Comparison of ENCODE assay signal across 8 cellular contexts in the genomic region with DNA sequence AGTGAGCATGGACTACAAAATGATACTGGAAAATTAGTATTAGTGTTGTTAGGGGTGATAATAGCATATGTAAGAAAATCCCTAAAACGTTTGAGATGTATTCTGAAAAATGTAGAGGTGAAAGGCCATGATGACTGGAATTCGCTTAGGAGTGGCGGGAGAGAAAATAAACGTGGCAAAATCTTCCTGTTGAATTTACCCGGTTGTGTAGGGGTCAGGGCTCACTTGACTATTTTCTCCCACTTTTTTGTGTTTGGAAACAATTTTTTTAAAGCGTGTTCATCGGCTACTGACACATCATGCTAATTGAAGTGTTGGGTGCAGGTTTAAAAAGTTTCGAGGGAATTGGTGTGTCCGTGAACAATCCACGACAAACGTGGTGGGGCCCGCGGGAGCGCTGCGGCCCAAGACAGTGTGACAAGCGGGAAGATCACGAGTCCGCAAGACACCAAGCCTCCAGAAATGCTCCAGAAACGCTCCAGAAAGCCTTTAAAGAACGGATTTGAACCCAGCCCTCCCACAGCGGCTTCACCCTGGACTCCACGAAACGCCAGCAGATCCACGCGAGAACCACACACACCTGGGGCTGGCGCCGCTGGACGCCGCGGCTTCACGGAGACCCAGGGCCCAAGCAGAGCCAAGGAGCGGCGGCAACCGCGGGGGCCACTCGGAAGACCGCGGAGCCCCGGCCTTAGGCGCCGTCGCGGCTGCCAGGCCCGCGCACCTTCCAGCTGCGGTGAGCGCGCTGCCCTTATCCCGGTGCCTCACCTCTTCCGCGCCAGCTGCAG. TPM values are rescaled to one million over a fixed set of nuclear protein-coding genes. Genes with fewer than 3 reads are reported as not detected.
DNase-seq lines count a peak whose midpoint lies in the region; ATAC-seq and TF ChIP-seq lines count a peak whose summit lies in the region.

No MANE protein-coding gene starts in this region.

- ATAC-seq in GM19035 (IDR thresholded peaks at IDR 0.05; ENCODE audit: unreplicated experiment) = peak; percentile 1
- ATAC-seq in stimulated activated naive CD8-positive, alpha-beta T cell treated with anti-CD3 and anti-CD28 coated beads, Interleukin-15, amount 100 ng/mL, for 72 hours = peak; percentile 62

- H3K36me3 Mint-ChIP-seq in brain = peaks cover 25% of the 10 kb centered on the region

- H3K4me3 Mint-ChIP-seq in brain = peak overlapping the region; percentile 95 to 99 (median 96)
- peak overlapping the region; percentile 97 to 98 for H3K4me3 Mint-ChIP-seq in stimulated activated naive CD8-positive, alpha-beta T cell treated with anti-CD3 and anti-CD28 coated beads, Interleukin-15, amount 100 ng/mL, for 72 hours

- DNase-seq in Ammon's horn (ENCODE audit: low spot score) = peak; percentile 27
- peak; percentile 45 for DNase-seq in M059J (ENCODE audit: low read depth)
- DNase-seq in kidney tubule cell (ENCODE audit: low spot score) = peak; percentile 13
- DNase-seq in stimulated activated naive CD8-positive, alpha-beta T cell treated with anti-CD3 and anti-CD28 coated beads, Interleukin-15, amount 100 ng/mL, for 72 hours = no peak
- DNase-seq in cortex of kidney (lab: John Stamatoyannopoulos, UW) = no peak
- DNase-seq in GF-D8 (lab: John Stamatoyannopoulos, UW) = no peak

- H3K27me3 Mint-ChIP-seq in brain = peaks cover 3% of the 10 kb centered on the region
- H3K27me3 Mint-ChIP-seq in stimulated activated naive CD8-positive, alpha-beta T cell treated with anti-CD3 and anti-CD28 coated beads, Interleukin-15, amount 100 ng/mL, for 72 hours = no peaks in the 10 kb centered on the region

- peaks cover 56% of the 10 kb centered on the region for H3K4me1 Mint-ChIP-seq in brain
- peaks cover 53% of the 10 kb centered on the region for H3K4me1 Mint-ChIP-seq in stimulated activated naive CD8-positive, alpha-beta T cell treated with anti-CD3 and anti-CD28 coated beads, Interleukin-15, amount 100 ng/mL, for 72 hours

- peaks cover 0 to 2% (median 0%) of the 10 kb centered on the region in 5 experiments for H3K9me3 Mint-ChIP-seq in brain
- H3K9me3 Mint-ChIP-seq in stimulated activated naive CD8-positive, alpha-beta T cell treated with anti-CD3 and anti-CD28 coated beads, Interleukin-15, amount 100 ng/mL, for 72 hours = no peaks in the 10 kb centered on the region

- no peak for TF ChIP-seq CTCF in brain (conservative IDR thresholded peaks at IDR 0.05)

- peak overlapping the region; percentile 85 to 98 (median 95) for H3K27ac Mint-ChIP-seq in brain
- H3K27ac Mint-ChIP-seq in stimulated activated naive CD8-positive, alpha-beta T cell treated with anti-CD3 and anti-CD28 coated beads, Interleukin-15, amount 100 ng/mL, for 72 hours = peak overlapping the region; percentile 99 to 100

RNA-seq across cellular contexts. Expression of a gene that starts 0.6 kb away (rescaled TPM):
- 159 and 176 TPM in 2 replicates for total RNA-seq in M059J (2014; rRNA removed; shearing (Covaris generic))
- polyA plus RNA-seq in brain (ENCODE audit: insufficient read depth, low read depth, low replicate concordance) = 51.1 TPM

Comparison
In these comparisons a context has a peak if more than half of its experiments do, and no peak if none do; other contexts are left out.
1. DNase-seq: peak in Ammon's horn (single experiment), M059J (single experiment) and kidney tubule cell (single experiment); none in stimulated activated naive CD8-positive, alpha-beta T cell treated with anti-CD3 and anti-CD28 coated beads, Interleukin-15, amount 100 ng/mL, for 72 hours (0 of 2), cortex of kidney (single experiment) and GF-D8 (single experiment).